Comparison of ENCODE assay signal across 13 cellular contexts in the genomic region with DNA sequence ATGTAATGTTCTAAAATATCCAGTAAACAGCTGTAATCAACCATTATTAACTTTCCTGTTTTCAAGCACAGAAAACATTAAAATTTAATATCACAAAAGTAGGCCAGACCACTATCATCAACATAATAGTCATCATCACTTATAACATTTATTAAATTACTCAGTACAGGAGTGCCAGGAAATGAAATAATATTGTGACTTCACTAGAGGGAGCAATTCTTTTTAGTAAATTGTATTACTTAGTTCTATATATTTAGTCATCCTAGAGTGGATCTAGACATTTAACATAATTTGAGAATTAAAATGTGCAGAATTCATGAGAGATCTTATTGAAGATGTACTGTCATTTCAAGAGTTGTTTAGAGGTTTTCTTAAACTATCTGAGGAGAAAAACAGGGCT. TPM values are rescaled to one million over a fixed set of nuclear protein-coding genes. Genes with fewer than 3 reads are reported as not detected.
A peak's percentile ranks its signal among the peaks of the same experiment; 100 is the strongest.
DNase-seq lines count a peak whose midpoint lies in the region; ATAC-seq and TF ChIP-seq lines count a peak whose summit lies in the region.
"Had no signal": no experiment of that assay in that cellular context is flagged by ENCODE, and none has a peak within 500 bp of the region (broad histone marks: within the 10 kb centered on the region; RNA-seq: fewer than 3 reads in every experiment).

No MANE protein-coding gene starts in this region.

- H3K9ac ChIP-seq in DND-41 (ENCODE audit: low read depth, low read length) = no peak overlapping the region

- H3K27me3 ChIP-seq in DND-41 (ENCODE audit: insufficient read depth, low read length, poor library complexity) = no peaks in the 10 kb centered on the region
- no peaks in the 10 kb centered on the region for H3K27me3 ChIP-seq in CD8-positive, alpha-beta T cell (ENCODE audit: insufficient read depth, low read length)
- H3K27me3 ChIP-seq: testis had no signal

- peak; percentile 66 for ATAC-seq in DND-41 (ENCODE audit: insufficient read depth, low read depth)
- no peak for ATAC-seq in activated T-cell treated with anti-CD3 and anti-CD28 coated beads, Interleukin-2, amount 50 U/mL, for 4 hours
- no peak for ATAC-seq in CD8-positive, alpha-beta T cell
- ATAC-seq: esophagus mucosa, GM12878 had no signal

- intact Hi-C loops in CD8-positive, alpha-beta T cell (cut with DNase I, micrococcal nuclease) = no loop called here

- no peak overlapping the region for H3K4me3 ChIP-seq in DND-41 (ENCODE audit: low read depth in 1 of 2, low read length in 2 of 2)
- no peak overlapping the region for H3K4me3 ChIP-seq in CD8-positive, alpha-beta T cell (ENCODE audit: low read depth, low read length)
- H3K4me3 ChIP-seq: GM12878, testis had no signal

- H3K79me2 ChIP-seq in DND-41 (ENCODE audit: insufficient read depth, low read length) = no peaks in the 10 kb centered on the region

- H3K9me3 Mint-ChIP-seq in brain = no peaks in the 10 kb centered on the region
- peaks cover 2% of the 10 kb centered on the region for H3K9me3 Mint-ChIP-seq in nephron
- H3K9me3 Mint-ChIP-seq in activated T-cell treated with anti-CD3 and anti-CD28 coated beads, Interleukin-2, amount 50 U/mL, for 4 hours = peaks cover 3% of the 10 kb centered on the region
- H3K9me3 Mint-ChIP-seq in CD8-positive, alpha-beta T cell = no peaks in the 10 kb centered on the region
- H3K9me3 Mint-ChIP-seq: IgD-negative memory B cell had no signal

- no peak overlapping the region for H3K4me3 Mint-ChIP-seq in brain
- H3K4me3 Mint-ChIP-seq in nephron = no peak overlapping the region
- H3K4me3 Mint-ChIP-seq in activated T-cell treated with anti-CD3 and anti-CD28 coated beads, Interleukin-2, amount 50 U/mL, for 4 hours = no peak overlapping the region
- H3K4me3 Mint-ChIP-seq in CD8-positive, alpha-beta T cell = no peak overlapping the region
- H3K4me3 Mint-ChIP-seq: IgD-negative memory B cell had no signal

- H3K27me3 Mint-ChIP-seq in brain (peaks cover 4% of the 10 kb centered on the region), nephron (ENCODE audit: low read depth) (no peaks in the 10 kb centered on the region)
- H3K27me3 Mint-ChIP-seq in activated T-cell treated with anti-CD3 and anti-CD28 coated beads, Interleukin-2, amount 50 U/mL, for 4 hours (ENCODE audit: low read depth) = peaks cover 16% of the 10 kb centered on the region
- H3K27me3 Mint-ChIP-seq in CD8-positive, alpha-beta T cell (ENCODE audit: low read depth) = peaks cover 10% of the 10 kb centered on the region

- no peak overlapping the region for H3K4me2 ChIP-seq in DND-41 (ENCODE audit: insufficient read depth, low read length)

- DNase-seq in DND-41 = no peak
- DNase-seq in LoVo (ENCODE audit: low spot score) = peak; percentile 45
- DNase-seq in GM10266 (ENCODE audit: extremely low spot score) = no peak
- no peak for DNase-seq in NCI-H2227 treated with DMSO at 0.1 percent for 48 hours (lab: John Stamatoyannopoulos, UW)
- DNase-seq in activated T-cell treated with anti-CD3 and anti-CD28 coated beads, Interleukin-2, amount 50 U/mL, for 4 hours = no peak
- DNase-seq in CD8-positive, alpha-beta T cell = no peak
- DNase-seq: activated T-cell treated with anti-CD3 and anti-CD28 coated beads, Interleukin-2, amount 50 U/mL, for 1 hour; testis had no signal

- no peaks in the 10 kb centered on the region for H3K9me3 ChIP-seq in DND-41 (ENCODE audit: insufficient read depth, low read length, severe bottlenecking)
- no peaks in the 10 kb centered on the region for H3K9me3 ChIP-seq in CD8-positive, alpha-beta T cell (ENCODE audit: low read length)
- H3K9me3 ChIP-seq: testis had no signal

- peak; percentile 37 for TF ChIP-seq CTCF in DND-41 (IDR thresholded peaks at IDR 0.05; ENCODE audit: borderline replicate concordance, extremely low read depth, low read length, poor library complexity, severe bottlenecking)
- TF ChIP-seq CTCF in brain (conservative IDR thresholded peaks at IDR 0.05) = peak; percentile 31 to 37
- TF ChIP-seq CTCF in nephron (IDR thresholded peaks at IDR 0.05; ENCODE audit: unreplicated experiment in 3 of 3) = peak; percentile 18 to 44 (median 29)
- TF ChIP-seq CTCF in GM10266 (IDR thresholded peaks at IDR 0.05; ENCODE audit: control insufficient read depth, insufficient read depth, low read depth, missing control alignments) = no peak
- no peak for TF ChIP-seq CTCF in CD8-positive, alpha-beta T cell (IDR thresholded peaks at IDR 0.05)

- peaks cover 4% of the 10 kb centered on the region for H3K4me1 ChIP-seq in DND-41 (ENCODE audit: insufficient read depth, low read length)
- H3K4me1 ChIP-seq in CD8-positive, alpha-beta T cell (ENCODE audit: insufficient read depth, low read length) = no peaks in the 10 kb centered on the region
- H3K4me1 ChIP-seq: testis had no signal

- no peak overlapping the region for H2AFZ ChIP-seq in DND-41 (ENCODE audit: low read depth, low read length)

- H3K4me1 Mint-ChIP-seq in brain (peaks cover 5% of the 10 kb centered on the region), nephron (no peaks in the 10 kb centered on the region)
- H3K4me1 Mint-ChIP-seq in activated T-cell treated with anti-CD3 and anti-CD28 coated beads, Interleukin-2, amount 50 U/mL, for 4 hours (ENCODE audit: low read depth) = no peaks in the 10 kb centered on the region
- H3K4me1 Mint-ChIP-seq in CD8-positive, alpha-beta T cell (ENCODE audit: low read depth) = no peaks in the 10 kb centered on the region

- CTCF ChIA-PET in CD8-positive, alpha-beta T cell (lab: Charles Lee) = no interaction called here

- H3K27ac Mint-ChIP-seq in brain (no peak overlapping the region), nephron (no peak overlapping the region)
- H3K27ac Mint-ChIP-seq in CD8-positive, alpha-beta T cell = no peak overlapping the region
- H3K27ac Mint-ChIP-seq: IgD-negative memory B cell had no signal

- H4K20me1 ChIP-seq in DND-41 (ENCODE audit: insufficient read depth, low read length) = no peaks in the 10 kb centered on the region

- no peaks in the 10 kb centered on the region for H3K36me3 Mint-ChIP-seq in brain
- peaks cover 5% of the 10 kb centered on the region for H3K36me3 Mint-ChIP-seq in nephron (ENCODE audit: low read depth)
- H3K36me3 Mint-ChIP-seq in activated T-cell treated with anti-CD3 and anti-CD28 coated beads, Interleukin-2, amount 50 U/mL, for 4 hours (ENCODE audit: insufficient read depth) = no peaks in the 10 kb centered on the region
- no peaks in the 10 kb centered on the region for H3K36me3 Mint-ChIP-seq in CD8-positive, alpha-beta T cell
- H3K36me3 Mint-ChIP-seq: IgD-negative memory B cell had no signal

- POLR2A ChIA-PET in CD8-positive, alpha-beta T cell (lab: Charles Lee) = no interaction called here

- no peaks in the 10 kb centered on the region for H3K36me3 ChIP-seq in DND-41 (ENCODE audit: insufficient read depth, low read length)
- no peaks in the 10 kb centered on the region for H3K36me3 ChIP-seq in CD8-positive, alpha-beta T cell (ENCODE audit: insufficient read depth, low read length)

- no peak overlapping the region for H3K27ac ChIP-seq in DND-41 (ENCODE audit: low read length)
- no peak overlapping the region for H3K27ac ChIP-seq in CD8-positive, alpha-beta T cell (ENCODE audit: low read depth, low read length)
- H3K27ac ChIP-seq: testis had no signal

RNA-seq across cellular contexts. Expression of a gene that starts 33.6 kb away (rescaled TPM):
- polyA plus RNA-seq in brain (ENCODE audit: insufficient read depth, low read depth, low replicate concordance) = not detected
- not detected for total RNA-seq in activated T-cell treated with anti-CD3 and anti-CD28 coated beads, Interleukin-2, amount 50 U/mL, for 4 hours
- total RNA-seq in CD8-positive, alpha-beta T cell = not detected
- total RNA-seq: GM12878 had no signal
- polyA plus RNA-seq: GM12878, IgD-negative memory B cell had no signal

Comparison
In these comparisons a context has a peak if more than half of its experiments do, and no peak if none do; other contexts are left out.
1. CTCF ChIP-seq: peak in DND-41 (single experiment), brain (2 of 2) and nephron (3 of 3); none in GM10266 (single experiment) and CD8-positive, alpha-beta T cell (single experiment).